1 cellular context compared by ENCODE assay signal in the genomic region with DNA sequence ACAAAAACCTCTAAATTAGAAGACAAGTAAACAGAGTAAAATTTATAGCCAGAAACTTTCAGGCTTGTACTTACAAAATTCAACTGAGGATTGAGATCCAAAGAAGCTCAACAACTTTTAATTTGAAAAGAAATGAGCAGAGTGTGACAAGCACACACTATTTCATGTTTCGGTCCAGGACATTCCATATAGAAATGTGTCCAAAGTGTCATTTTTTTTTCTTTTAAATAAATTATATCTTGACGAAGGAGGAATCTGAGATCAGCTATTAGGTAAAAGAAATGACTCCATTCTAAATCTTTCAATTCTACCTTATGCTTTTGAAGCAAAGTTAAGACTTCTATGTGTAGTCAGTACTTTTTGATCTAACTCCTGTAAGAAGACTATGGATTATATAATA.
A peak's percentile ranks its signal among the peaks of the same experiment; 100 is the strongest.
TF ChIP-seq lines count a peak whose summit lies in the region.

No MANE protein-coding gene starts in this region.

TF ChIP-seq in HepG2, 621 proteins besides CTCF, POLR2A, EP300 and RAD21:
- TF ChIP-seq RBFOX2 (IDR thresholded peaks at IDR 0.05; ENCODE audit: low read depth, low read length), result peak; percentile 76
- TF ChIP-seq AGO2 (optimal IDR thresholded peaks at IDR 0.05; ENCODE audit: low read depth, low read length), result peak; percentile 69
- TF ChIP-seq MBD4 (IDR thresholded peaks at IDR 0.05; ENCODE audit: borderline replicate concordance, low read length), result 0 out of 2 replicates have a peak, but pooled peaks have one; percentile 14
- TF ChIP-seq, protein P1, sequence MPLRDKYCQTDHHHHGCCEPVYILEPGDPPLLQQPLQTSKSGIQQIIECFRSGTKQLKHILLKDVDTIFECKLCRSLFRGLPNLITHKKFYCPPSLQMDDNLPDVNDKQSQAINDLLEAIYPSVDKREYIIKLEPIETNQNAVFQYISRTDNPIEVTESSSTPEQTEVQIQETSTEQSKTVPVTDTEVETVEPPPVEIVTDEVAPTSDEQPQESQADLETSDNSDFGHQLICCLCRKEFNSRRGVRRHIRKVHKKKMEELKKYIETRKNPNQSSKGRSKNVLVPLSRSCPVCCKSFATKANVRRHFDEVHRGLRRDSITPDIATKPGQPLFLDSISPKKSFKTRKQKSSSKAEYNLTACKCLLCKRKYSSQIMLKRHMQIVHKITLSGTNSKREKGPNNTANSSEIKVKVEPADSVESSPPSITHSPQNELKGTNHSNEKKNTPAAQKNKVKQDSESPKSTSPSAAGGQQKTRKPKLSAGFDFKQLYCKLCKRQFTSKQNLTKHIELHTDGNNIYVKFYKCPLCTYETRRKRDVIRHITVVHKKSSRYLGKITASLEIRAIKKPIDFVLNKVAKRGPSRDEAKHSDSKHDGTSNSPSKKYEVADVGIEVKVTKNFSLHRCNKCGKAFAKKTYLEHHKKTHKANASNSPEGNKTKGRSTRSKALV (CRISPR knock-in tag; IDR thresholded peaks at IDR 0.05), result peak; percentile 16; the same call in 1 of the 2 replicates
- no peak for TF ChIP-seq NR3C1 (CRISPR knock-in tag; IDR thresholded peaks at IDR 0.05)
- 0 out of 2 replicates have a peak, but pooled peaks have one; percentile 13 for TF ChIP-seq MEIS1 (CRISPR knock-in tag; IDR thresholded peaks at IDR 0.05; ENCODE audit: borderline replicate concordance)
